26 cellular contexts compared by ENCODE assay signal in the genomic region with DNA sequence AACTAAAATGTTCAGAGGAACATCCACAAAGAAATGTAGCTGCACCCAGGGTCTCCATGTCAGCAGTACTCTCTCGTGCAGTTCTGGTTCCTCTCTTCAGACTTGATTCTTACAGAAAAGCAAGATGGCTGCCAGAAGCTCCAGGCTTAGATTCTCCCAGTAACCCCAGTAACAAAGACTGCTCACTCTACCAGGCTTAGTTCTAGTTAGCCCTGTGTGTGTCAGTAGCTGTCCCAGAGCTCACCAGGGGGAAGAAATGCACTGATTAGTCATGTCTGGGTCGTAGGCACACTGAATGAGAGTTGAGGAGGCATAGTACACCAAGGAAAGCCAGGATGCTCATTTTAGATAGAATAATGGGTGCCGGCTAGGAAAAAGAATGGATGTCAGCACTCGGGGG.
"Had no signal": no experiment of that assay in that cellular context is flagged by ENCODE, and none has a peak within 500 bp of the region (broad histone marks: within the 10 kb centered on the region; RNA-seq: fewer than 3 reads in every experiment).

No MANE protein-coding gene starts in this region.

- H3K4me2 ChIP-seq: smooth muscle cell had no signal

- H3K27me3 Mint-ChIP-seq: natural killer cell treated with Interleukin-12 subunit alpha and Interleukin-12 subunit beta and Interleukin-15 and Interleukin-18, amount 100 ng/mL, for 72 hours; type B pancreatic cell had no signal

- H3K4me3 ChIP-seq: coronary artery, esophagus muscularis mucosa, lung, mucosa of descending colon, prostate gland, right atrium auricular region, smooth muscle cell, testis, tibial artery had no signal

- H3K9me3 Mint-ChIP-seq: memory B cell; naive B cell; natural killer cell treated with Interleukin-12 subunit alpha and Interleukin-12 subunit beta and Interleukin-15 and Interleukin-18, amount 100 ng/mL, for 72 hours had no signal

- H3K27ac ChIP-seq: coronary artery, esophagus muscularis mucosa, prostate gland, right atrium auricular region, testis, tibial artery had no signal

- H3K9me3 ChIP-seq: esophagus muscularis mucosa, mucosa of descending colon, prostate gland, right atrium auricular region, testis, tibial artery had no signal

- H3K4me1 Mint-ChIP-seq: memory B cell, naive B cell had no signal

- ATAC-seq: mucosa of descending colon; sciatic nerve; stimulated activated naive CD8-positive, alpha-beta T cell treated with anti-CD3 and anti-CD28 coated beads, Interleukin-15, Interleukin-2, amounts not matched to agents 100 U/mL and 50 U/mL, for 24 hours had no signal

- H3K36me3 Mint-ChIP-seq: memory B cell; naive B cell; natural killer cell treated with Interleukin-12 subunit alpha and Interleukin-12 subunit beta and Interleukin-15 and Interleukin-18, amount 100 ng/mL, for 72 hours had no signal

- DNase-seq: dermis blood vessel endothelial cell; effector memory CD4-positive, alpha-beta T cell; head of caudate nucleus; kidney glomerular epithelial cell; mucosa of descending colon; naive B cell; nucleus accumbens; stimulated activated CD4-positive, alpha-beta T cell treated with anti-CD3 and anti-CD28 coated beads, Interleukin-12 subunit alpha, Interleukin-12 subunit beta, amount 100 ng/mL, for 4 hours; stimulated activated CD4-positive, alpha-beta T cell treated with anti-CD3 and anti-CD28 coated beads, Interleukin-1b, Interleukin-23, amount 100 ng/mL, for 48 hours; stimulated activated CD4-positive, alpha-beta T cell treated with anti-CD3 and anti-CD28 coated beads, Interleukin-4, amount 100 ng/mL, for 1 hour; stimulated activated CD8-positive, alpha-beta memory T cell treated with anti-CD3 and anti-CD28 coated beads, Interleukin-4, amount 100 ng/mL, for 48 hours; stimulated activated naive CD8-positive, alpha-beta T cell treated with anti-CD3 and anti-CD28 coated beads, Interleukin-15, Interleukin-2, amounts not matched to agents 100 U/mL and 50 U/mL, for 24 hours; substantia nigra; testis; tibial artery had no signal

- H3K27me3 ChIP-seq: esophagus muscularis mucosa, right atrium auricular region, testis, tibial artery had no signal

- H3K36me3 ChIP-seq: esophagus muscularis mucosa, prostate gland, right atrium auricular region, tibial artery had no signal

- H3K27ac Mint-ChIP-seq: memory B cell; mesothelial cell of epicardium; naive B cell; natural killer cell treated with Interleukin-12 subunit alpha and Interleukin-12 subunit beta and Interleukin-15 and Interleukin-18, amount 100 ng/mL, for 72 hours; type B pancreatic cell had no signal

- H3K4me3 Mint-ChIP-seq: memory B cell; mesothelial cell of epicardium; naive B cell; natural killer cell treated with Interleukin-12 subunit alpha and Interleukin-12 subunit beta and Interleukin-15 and Interleukin-18, amount 100 ng/mL, for 72 hours; type B pancreatic cell had no signal

- H3K4me1 ChIP-seq: esophagus muscularis mucosa, prostate gland, right atrium auricular region, testis, tibial artery had no signal
